ENCODE assay signal across 1 cellular context in the genomic region with DNA sequence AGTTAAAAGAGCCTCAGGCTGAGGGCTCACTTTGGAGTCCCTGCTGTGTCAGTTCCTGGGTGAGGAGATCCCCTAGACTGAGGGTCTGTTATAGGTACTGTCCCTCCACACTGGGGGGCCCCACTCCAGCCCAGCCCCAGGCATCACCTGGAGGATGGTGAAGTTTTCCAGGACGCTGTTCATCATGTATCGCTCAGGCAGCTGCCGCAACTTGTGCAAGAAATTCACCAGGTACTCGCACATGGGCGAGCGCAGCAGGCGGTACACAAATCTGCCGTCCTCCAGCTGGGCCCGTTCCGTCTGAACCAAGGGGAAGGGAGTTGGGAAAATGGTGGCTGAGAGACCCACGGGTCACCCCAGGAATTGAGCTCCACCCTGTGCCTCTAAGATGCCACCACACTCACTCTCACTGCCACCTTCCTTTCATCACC.
TF ChIP-seq lines count a peak whose summit lies in the region.

No MANE protein-coding gene starts in this region.

TF ChIP-seq in HepG2, 621 proteins besides CTCF, POLR2A, EP300 and RAD21:
- TF ChIP-seq FLYWCH1 (CRISPR knock-in tag; IDR thresholded peaks at IDR 0.05): no peak
- no peak for TF ChIP-seq ZKSCAN1 (IDR thresholded peaks at IDR 0.05; ENCODE audit: low read length)
